19 cellular contexts compared by ENCODE assay signal in genomic region chr7:32582036-32582435, GRCh38.
"Had no signal": no experiment of that assay in that cellular context is flagged by ENCODE, and none has a peak within 500 bp of the region (broad histone marks: within the 10 kb centered on the region; RNA-seq: fewer than 3 reads in every experiment).

No MANE protein-coding gene starts in this region.

- H3K4me1 Mint-ChIP-seq: stimulated activated effector memory CD8-positive, alpha-beta T cell treated with anti-CD3 and anti-CD28 coated beads, Interleukin-12 subunit alpha, Interleukin-12 subunit beta, amount 100 ng/mL, for 72 hours had no signal

- H3K4me1 ChIP-seq: psoas muscle, right lobe of liver, uterus had no signal

- H3K27ac ChIP-seq: esophagus squamous epithelium, heart right ventricle, psoas muscle, right lobe of liver, suprapubic skin, thyroid gland, uterus had no signal

- ATAC-seq: effector memory CD8-positive, alpha-beta T cell; heart right ventricle; naive thymus-derived CD4-positive, alpha-beta T cell; psoas muscle; right lobe of liver; stimulated activated effector memory CD8-positive, alpha-beta T cell treated with anti-CD3 and anti-CD28 coated beads, Interleukin-12 subunit alpha, Interleukin-12 subunit beta, amount 100 ng/mL, for 72 hours; stimulated activated naive CD8-positive, alpha-beta T cell treated with anti-CD3 and anti-CD28 coated beads, Interleukin-15, Interleukin-2, amounts not matched to agents 100 U/mL and 50 U/mL, for 24 hours had no signal

- H3K9me3 ChIP-seq: esophagus squamous epithelium, heart right ventricle, psoas muscle, right lobe of liver, suprapubic skin, thyroid gland, uterus had no signal

- H3K9me3 Mint-ChIP-seq: dendritic cell treated with granulocyte-macrophage colony-stimulating factor and Interleukin-4, amounts not matched to agents 40 ng/mL and 50 ng/mL, for 4 days; effector memory CD8-positive, alpha-beta T cell; naive thymus-derived CD4-positive, alpha-beta T cell; nephron progenitor cell; stimulated activated effector memory CD8-positive, alpha-beta T cell treated with anti-CD3 and anti-CD28 coated beads, Interleukin-12 subunit alpha, Interleukin-12 subunit beta, amount 100 ng/mL, for 72 hours; type B pancreatic cell had no signal

- H3K27me3 Mint-ChIP-seq: dendritic cell treated with granulocyte-macrophage colony-stimulating factor and Interleukin-4, amounts not matched to agents 40 ng/mL and 50 ng/mL, for 4 days; effector memory CD8-positive, alpha-beta T cell; naive thymus-derived CD4-positive, alpha-beta T cell; type B pancreatic cell had no signal

- H3K4me3 ChIP-seq: esophagus squamous epithelium, heart right ventricle, psoas muscle, right lobe of liver, suprapubic skin, thyroid gland, uterus had no signal

- H3K27ac Mint-ChIP-seq: dendritic cell treated with granulocyte-macrophage colony-stimulating factor and Interleukin-4, amounts not matched to agents 40 ng/mL and 50 ng/mL, for 4 days; effector memory CD8-positive, alpha-beta T cell; nephron progenitor cell; stimulated activated effector memory CD8-positive, alpha-beta T cell treated with anti-CD3 and anti-CD28 coated beads, Interleukin-12 subunit alpha, Interleukin-12 subunit beta, amount 100 ng/mL, for 72 hours; type B pancreatic cell had no signal

- H3K36me3 ChIP-seq: uterus had no signal

- H3K4me3 Mint-ChIP-seq: dendritic cell treated with granulocyte-macrophage colony-stimulating factor and Interleukin-4, amounts not matched to agents 40 ng/mL and 50 ng/mL, for 4 days; effector memory CD8-positive, alpha-beta T cell; naive thymus-derived CD4-positive, alpha-beta T cell; nephron progenitor cell; stimulated activated effector memory CD8-positive, alpha-beta T cell treated with anti-CD3 and anti-CD28 coated beads, Interleukin-12 subunit alpha, Interleukin-12 subunit beta, amount 100 ng/mL, for 72 hours; type B pancreatic cell had no signal

- DNase-seq: effector memory CD8-positive, alpha-beta T cell; esophagus squamous epithelium; heart right ventricle; hypothalamus; kidney glomerular epithelial cell; naive thymus-derived CD4-positive, alpha-beta T cell; nephron progenitor cell; psoas muscle; retina; right lobe of liver; stimulated activated CD4-positive, alpha-beta T cell treated with anti-CD3 and anti-CD28 coated beads, Interleukin-4, amount 100 ng/mL, for 1 hour; stimulated activated CD8-positive, alpha-beta memory T cell treated with anti-CD3 and anti-CD28 coated beads, Interleukin-4, amount 100 ng/mL, for 48 hours; stimulated activated naive CD8-positive, alpha-beta T cell treated with anti-CD3 and anti-CD28 coated beads, Interleukin-15, Interleukin-2, amounts not matched to agents 100 U/mL and 50 U/mL, for 24 hours; thyroid gland; uterus had no signal

- H3K27me3 ChIP-seq: esophagus squamous epithelium, heart right ventricle, right lobe of liver, suprapubic skin, thyroid gland, uterus had no signal
